8 cellular contexts compared by ENCODE assay signal in genomic region chr10:26556756-26557640, GRCh38.
DNase-seq lines count a peak whose midpoint lies in the region; ATAC-seq and TF ChIP-seq lines count a peak whose summit lies in the region.
"Had no signal": no experiment of that assay in that cellular context is flagged by ENCODE, and none has a peak within 500 bp of the region (broad histone marks: within the 10 kb centered on the region; RNA-seq: fewer than 3 reads in every experiment).

No MANE protein-coding gene starts in this region.

- H3K4me1 ChIP-seq in adrenal gland (replicated peaks in 1 of 2) (no peaks in the 10 kb centered on the region), gastrocnemius medialis (no peaks in the 10 kb centered on the region)

- peak; percentile 52 for ATAC-seq in HG02759 (IDR thresholded peaks at IDR 0.05; ENCODE audit: unreplicated experiment)
- peak; percentile 74 for ATAC-seq in left ventricle myocardium superior
- peak in 1 of 2 donors; percentile 56 for ATAC-seq in gastrocnemius medialis
- ATAC-seq: activated naive CD4-positive, alpha-beta T cell treated with anti-CD3 and anti-CD28 coated beads, Interleukin-2, amount 50 U/mL, for 72 hours had no signal

- 16 to 21% (median 19%) methylated on average over 9 of the region's 9 CpGs for WGBS in adrenal gland, 4 donors

- peak; percentile 48 for DNase-seq in G401 (ENCODE audit: low spot score)
- peak; percentile 44 for DNase-seq in NOMO-1 treated with DMSO at 0.1 percent for 48 hours (lab: John Stamatoyannopoulos, UW; ENCODE audit: unreplicated experiment)
- DNase-seq in adrenal gland: peak; percentile 26 to 63 (median 35)
- no peak for DNase-seq in left ventricle myocardium superior
- DNase-seq in gastrocnemius medialis: no peak
- no peak for DNase-seq in MG63

- TF ChIP-seq CTCF in adrenal gland (IDR thresholded peaks at IDR 0.05): peak; percentile 60 to 98 (median 84)
- peak in 4 of 5 experiments; percentile 13 to 38 (median 26) for TF ChIP-seq CTCF in gastrocnemius medialis (IDR thresholded peaks at IDR 0.05 in 4 of 5, conservative IDR thresholded peaks at IDR 0.05 in 1 of 5)

- H3K27ac ChIP-seq in adrenal gland: no peak overlapping the region
- no peak overlapping the region for H3K27ac ChIP-seq in gastrocnemius medialis

- intact Hi-C loops in adrenal gland (cut with DNase I) (loop anchor here (10.0 kb wide), 2 partner anchors 222 to 682 kb away; no protein-coding TSS in a partner anchor), left ventricle myocardium superior (cut with micrococcal nuclease) (loop anchor here (5.0 to 10.0 kb wide), 2 partner anchors 222 to 680 kb away; no protein-coding TSS in a partner anchor), gastrocnemius medialis (cut with DNase I; ENCODE audit: low total_unique reads) (loop anchor here (2.0 kb wide), 1 partner anchor 222 kb away; no protein-coding TSS in a partner anchor)

- TF ChIP-seq POLR2A in adrenal gland (IDR thresholded peaks at IDR 0.05): no peak
- TF ChIP-seq POLR2A in gastrocnemius medialis (IDR thresholded peaks at IDR 0.05): no peak

- H3K27me3 ChIP-seq in adrenal gland (no peaks in the 10 kb centered on the region), gastrocnemius medialis (no peaks in the 10 kb centered on the region), MG63 (no peaks in the 10 kb centered on the region)

- in situ Hi-C loops in G401 (cut with HindIII; ENCODE audit: low sequenced_read_pairs) (no loop called here), gastrocnemius medialis (cut with MboI; ENCODE audit: low sequenced_read_pairs in 4 of 4) (loop anchor here in 2 of 4 donors (10.0 kb wide), 1 partner anchor 222 kb away; no protein-coding TSS in a partner anchor)

- H3K4me3 ChIP-seq in adrenal gland: no peak overlapping the region
- H3K4me3 ChIP-seq in gastrocnemius medialis: no peak overlapping the region
- no peak overlapping the region for H3K4me3 ChIP-seq in MG63

- H3K9me3 ChIP-seq in adrenal gland (replicated peaks in 1 of 3) (no peaks in the 10 kb centered on the region), gastrocnemius medialis (no peaks in the 10 kb centered on the region), MG63 (no peaks in the 10 kb centered on the region)

- H3K36me3 ChIP-seq in adrenal gland (replicated peaks in 1 of 2) (no peaks in the 10 kb centered on the region), gastrocnemius medialis (no peaks in the 10 kb centered on the region), MG63 (no peaks in the 10 kb centered on the region)

Comparison
In these comparisons a context has a peak if more than half of its experiments do, and no peak if none do; other contexts are left out.
1. DNase-seq: peak in G401 (single experiment), NOMO-1 treated with DMSO at 0.1 percent for 48 hours (single experiment) and adrenal gland (7 of 7); none in left ventricle myocardium superior (single experiment), gastrocnemius medialis (0 of 2) and MG63 (single experiment).